In the genomic region with DNA sequence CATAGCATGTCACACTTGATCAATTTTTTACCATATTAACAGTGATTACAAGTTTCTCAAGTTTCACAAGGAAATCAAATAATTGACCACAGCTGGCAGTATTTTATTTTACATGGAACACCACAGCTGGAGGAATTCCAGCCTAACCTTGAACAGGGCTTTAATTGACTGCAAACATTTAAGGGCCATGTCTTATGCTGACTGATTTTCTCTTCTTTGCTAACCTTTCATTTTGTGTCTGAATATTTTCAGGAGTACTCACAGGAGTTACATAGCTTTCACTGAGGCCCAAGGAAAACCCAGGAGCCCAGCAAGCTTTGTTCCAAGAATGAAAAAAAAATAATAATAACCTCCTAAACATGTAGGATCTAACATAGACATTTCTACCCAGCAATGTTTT, we compare ENCODE assay signal across 25 cellular contexts. TPM values are rescaled to one million over a fixed set of nuclear protein-coding genes. Genes with fewer than 3 reads are reported as not detected.
DNase-seq lines count a peak whose midpoint lies in the region; ATAC-seq and TF ChIP-seq lines count a peak whose summit lies in the region.
"Had no signal": no experiment of that assay in that cellular context is flagged by ENCODE, and none has a peak within 500 bp of the region (broad histone marks: within the 10 kb centered on the region; RNA-seq: fewer than 3 reads in every experiment).

No MANE protein-coding gene starts in this region.

- H2AFZ ChIP-seq in hepatocyte, result no peak overlapping the region

- DNase-seq in adipocyte (ENCODE audit: low read depth) (peak; percentile 66), hepatocyte (ENCODE audit: low spot score) (no peak), osteocyte (ENCODE audit: extremely low spot score, unreplicated experiment) (no peak), GF-D8 (lab: John Stamatoyannopoulos, UW) (no peak), endodermal cell (no peak)
- DNase-seq in stimulated activated CD4-positive, alpha-beta T cell treated with anti-CD3 and anti-CD28 coated beads, Interleukin-2, amount 100 ng/mL, for 48 hours, result no peak
- DNase-seq: activated CD4-positive, alpha-beta T cell treated with anti-CD3 and anti-CD28 coated beads for 1 hour; activated CD8-positive, alpha-beta memory T cell treated with anti-CD3 and anti-CD28 coated beads for 24 hours; activated naive CD4-positive, alpha-beta T cell; activated T-cell treated with anti-CD3 and anti-CD28 coated beads, Interleukin-2, amount 50 U/mL, for 48 hours; amniotic stem cell; central memory CD4-positive, alpha-beta T cell; heart left ventricle; left cardiac atrium; mammary epithelial cell; MV-4-11; NCI-H187; NCI-H526; right cardiac atrium had no signal

- H3K9ac ChIP-seq in adipocyte (ENCODE audit: low read length) (no peak overlapping the region), endodermal cell (ENCODE audit: extremely low read depth, low read length, poor library complexity, severe bottlenecking) (no peak overlapping the region)

- H3K27me3 ChIP-seq in adipocyte (replicated peaks; ENCODE audit: control insufficient read depth, insufficient read depth, low read length), result peaks cover 8% of the 10 kb centered on the region
- H3K27me3 ChIP-seq in hepatocyte, result no peaks in the 10 kb centered on the region
- H3K27me3 ChIP-seq in endodermal cell (ENCODE audit: control insufficient read depth, insufficient read depth, low read length, poor library complexity, severe bottlenecking), result no peaks in the 10 kb centered on the region
- H3K27me3 ChIP-seq: SJSA1 had no signal

- H3K4me1 Mint-ChIP-seq in osteocyte (ENCODE audit: unreplicated experiment) (peaks cover 32% of the 10 kb centered on the region), endodermal cell (peaks cover 19% of the 10 kb centered on the region)

- H3K27ac ChIP-seq in HEK293 (ENCODE audit: extremely low read depth, low read depth, low read length), result no peak overlapping the region
- H3K27ac ChIP-seq in hepatocyte, result no peak overlapping the region
- no peak overlapping the region for H3K27ac ChIP-seq in endodermal cell (ENCODE audit: low read depth, low read length)
- H3K27ac ChIP-seq: epithelial cell of prostate, heart left ventricle, SJSA1 had no signal

- CTCF ChIA-PET in HEK293 (lab: Yijun Ruan, JAX), result interaction anchor here (0.5 to 1.3 kb wide), 4 partner anchors 11 to 164 kb away, joined by 3 to 4 read pairs (median 4); no protein-coding TSS in a partner anchor

- H3K27ac Mint-ChIP-seq in osteocyte (ENCODE audit: unreplicated experiment), result peak overlapping the region; percentile 67
- H3K27ac Mint-ChIP-seq in endodermal cell, result no peak overlapping the region
- H3K27ac Mint-ChIP-seq: stimulated activated naive CD8-positive, alpha-beta T cell treated with anti-CD3 and anti-CD28 coated beads, Interleukin-15, Interleukin-2, amounts not matched to agents 100 ng/mL and 50 ng/mL, for 24 hours; T-helper 1 cell treated with Interleukin-12 subunit alpha and Interleukin-12 subunit beta and Interleukin-4 antibody, amounts not matched to agents 30 μg/mL and 1 μg/mL, for 36 hours had no signal

- no peak overlapping the region for H3K4me3 ChIP-seq in HEK293 (ENCODE audit: low read depth, low read length)
- no peak overlapping the region for H3K4me3 ChIP-seq in adipocyte (ENCODE audit: low read length)
- H3K4me3 ChIP-seq in hepatocyte, result no peak overlapping the region
- H3K4me3 ChIP-seq in endodermal cell (ENCODE audit: low read length), result no peak overlapping the region
- H3K4me3 ChIP-seq: heart left ventricle, SJSA1 had no signal

- no peak for ATAC-seq in GM19463 (IDR thresholded peaks at IDR 0.05; ENCODE audit: unreplicated experiment)
- ATAC-seq: heart left ventricle, left cardiac atrium, right cardiac atrium had no signal

- no peaks in the 10 kb centered on the region for H3K36me3 Mint-ChIP-seq in osteocyte (ENCODE audit: unreplicated experiment)
- H3K36me3 Mint-ChIP-seq in endodermal cell (ENCODE audit: low read depth), result no peaks in the 10 kb centered on the region

- no peaks in the 10 kb centered on the region for H3K36me3 ChIP-seq in HEK293 (ENCODE audit: control insufficient read depth in 2 of 2, insufficient read depth in 1 of 2, low read length in 2 of 2)
- no peaks in the 10 kb centered on the region for H3K36me3 ChIP-seq in adipocyte (ENCODE audit: control insufficient read depth, insufficient read depth, low read length, severe bottlenecking)
- no peaks in the 10 kb centered on the region for H3K36me3 ChIP-seq in hepatocyte (replicated peaks; ENCODE audit: insufficient read depth, low read depth)
- H3K36me3 ChIP-seq in endodermal cell (ENCODE audit: control insufficient read depth, insufficient read depth, low read length), result no peaks in the 10 kb centered on the region
- H3K36me3 ChIP-seq: heart left ventricle, SJSA1 had no signal

- POLR2A ChIA-PET in HEK293 (lab: Yijun Ruan, JAX), result no interaction called here

- no peaks in the 10 kb centered on the region for H3K9me2 ChIP-seq in hepatocyte (replicated peaks; ENCODE audit: insufficient read depth)

- no peaks in the 10 kb centered on the region for H3K79me2 ChIP-seq in hepatocyte

- H3K4me3 Mint-ChIP-seq in osteocyte (ENCODE audit: unreplicated experiment) (no peak overlapping the region), endodermal cell (no peak overlapping the region)
- H3K4me3 Mint-ChIP-seq: stimulated activated naive CD8-positive, alpha-beta T cell treated with anti-CD3 and anti-CD28 coated beads, Interleukin-15, Interleukin-2, amounts not matched to agents 100 ng/mL and 50 ng/mL, for 24 hours; T-helper 1 cell treated with Interleukin-12 subunit alpha and Interleukin-12 subunit beta and Interleukin-4 antibody, amounts not matched to agents 30 μg/mL and 1 μg/mL, for 36 hours had no signal

- H3K9me3 Mint-ChIP-seq in osteocyte (ENCODE audit: unreplicated experiment), result no peaks in the 10 kb centered on the region
- H3K9me3 Mint-ChIP-seq in endodermal cell, result no peaks in the 10 kb centered on the region
- H3K9me3 Mint-ChIP-seq: stimulated activated naive CD8-positive, alpha-beta T cell treated with anti-CD3 and anti-CD28 coated beads, Interleukin-15, Interleukin-2, amounts not matched to agents 100 ng/mL and 50 ng/mL, for 24 hours; T-helper 1 cell treated with Interleukin-12 subunit alpha and Interleukin-12 subunit beta and Interleukin-4 antibody, amounts not matched to agents 30 μg/mL and 1 μg/mL, for 36 hours had no signal

- peak overlapping the region; percentile 8 for H3K4me2 ChIP-seq in hepatocyte

- H3K4me1 ChIP-seq in HEK293 (ENCODE audit: control insufficient read depth, insufficient read depth, low read length) (peaks cover 8% of the 10 kb centered on the region; the same call in 1 of the 2 replicates), adipocyte (ENCODE audit: control insufficient read depth, insufficient read depth, low read length) (peaks cover 14% of the 10 kb centered on the region), hepatocyte (ENCODE audit: insufficient read depth) (peaks cover 27% of the 10 kb centered on the region), endodermal cell (ENCODE audit: control insufficient read depth, insufficient read depth, low read length) (peaks cover 13% of the 10 kb centered on the region)
- H3K4me1 ChIP-seq: SJSA1 had no signal

- H3K27me3 Mint-ChIP-seq in osteocyte (ENCODE audit: unreplicated experiment) (peaks cover 7% of the 10 kb centered on the region), endodermal cell (ENCODE audit: insufficient read depth) (peaks cover 3% of the 10 kb centered on the region)

- no peaks in the 10 kb centered on the region for H4K20me1 ChIP-seq in hepatocyte (ENCODE audit: insufficient read depth, poor library complexity, severe bottlenecking)

- no peak for TF ChIP-seq CTCF in HEK293 (tag by site-specific recombination; IDR thresholded peaks at IDR 0.05)
- no peak for TF ChIP-seq CTCF in hepatocyte (IDR thresholded peaks at IDR 0.05; ENCODE audit: poor library complexity)
- no peak for TF ChIP-seq CTCF in osteocyte (IDR thresholded peaks at IDR 0.05)
- no peak for TF ChIP-seq CTCF in endodermal cell (conservative IDR thresholded peaks at IDR 0.05)

- H3K9me3 ChIP-seq in HEK293 (ENCODE audit: control insufficient read depth, insufficient read depth, low read depth, low read length) (no peaks in the 10 kb centered on the region), adipocyte (ENCODE audit: control insufficient read depth, low read length) (no peaks in the 10 kb centered on the region), hepatocyte (ENCODE audit: low read depth) (no peaks in the 10 kb centered on the region), endodermal cell (ENCODE audit: control insufficient read depth, low read length) (no peaks in the 10 kb centered on the region)
- H3K9me3 ChIP-seq: heart left ventricle, SJSA1 had no signal

TF ChIP-seq in HEK293, 187 proteins besides CTCF, POLR2A, EP300 and RAD21:
- TF ChIP-seq, protein P1, sequence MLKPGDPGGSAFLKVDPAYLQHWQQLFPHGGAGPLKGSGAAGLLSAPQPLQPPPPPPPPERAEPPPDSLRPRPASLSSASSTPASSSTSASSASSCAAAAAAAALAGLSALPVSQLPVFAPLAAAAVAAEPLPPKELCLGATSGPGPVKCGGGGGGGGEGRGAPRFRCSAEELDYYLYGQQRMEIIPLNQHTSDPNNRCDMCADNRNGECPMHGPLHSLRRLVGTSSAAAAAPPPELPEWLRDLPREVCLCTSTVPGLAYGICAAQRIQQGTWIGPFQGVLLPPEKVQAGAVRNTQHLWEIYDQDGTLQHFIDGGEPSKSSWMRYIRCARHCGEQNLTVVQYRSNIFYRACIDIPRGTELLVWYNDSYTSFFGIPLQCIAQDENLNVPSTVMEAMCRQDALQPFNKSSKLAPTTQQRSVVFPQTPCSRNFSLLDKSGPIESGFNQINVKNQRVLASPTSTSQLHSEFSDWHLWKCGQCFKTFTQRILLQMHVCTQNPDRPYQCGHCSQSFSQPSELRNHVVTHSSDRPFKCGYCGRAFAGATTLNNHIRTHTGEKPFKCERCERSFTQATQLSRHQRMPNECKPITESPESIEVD (tag by site-specific recombination; IDR thresholded peaks at IDR 0.05), result peak; percentile 84
- TF ChIP-seq SP7 (tag by site-specific recombination; IDR thresholded peaks at IDR 0.05), result no peak
TF ChIP-seq in HEK293: peak in this region for 1.

RNA-seq across cellular contexts. Expression of a gene that starts 49.6 kb away (rescaled TPM):
- total RNA-seq in hepatocyte, result 72.9 and 118 TPM in 2 replicates
- 375 and 534 TPM in 2 replicates for polyA plus RNA-seq in hepatocyte
- 46.6 and 47.3 TPM in 2 replicates for total RNA-seq in osteocyte
- 100 to 1,000 TPM in 1 of 2 donors, 10 to 100 TPM in 1; 54.8 to 107 TPM for total RNA-seq in endodermal cell
- polyA plus RNA-seq in endodermal cell (2013, experiment 1 of 2), result 38.5 TPM
- 42.6 TPM for polyA plus RNA-seq in endodermal cell (2013, experiment 2 of 2)
- polyA plus RNA-seq: mammary epithelial cell had no signal
